Comparison of ENCODE assay signal across 7 cellular contexts in the genomic region with DNA sequence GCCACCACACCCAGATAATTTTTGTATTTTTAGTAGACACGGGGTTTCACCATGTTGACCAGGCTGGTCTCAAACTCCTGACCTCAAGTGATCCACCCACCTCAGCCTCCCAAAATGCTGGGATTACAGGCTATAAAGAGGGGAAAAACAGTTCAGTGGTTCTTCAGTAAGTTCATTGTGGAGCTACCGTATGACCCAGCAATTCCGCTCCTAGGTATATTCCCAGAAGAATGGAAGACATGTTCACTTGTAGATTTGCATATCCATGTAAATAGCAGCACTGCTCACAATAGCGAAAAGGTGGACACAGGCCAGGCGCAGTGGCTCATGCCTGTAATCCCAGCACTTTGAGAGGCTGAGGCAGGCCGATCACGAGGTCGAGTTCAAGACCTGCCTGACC. TPM values are rescaled to one million over a fixed set of nuclear protein-coding genes. Genes with fewer than 3 reads are reported as not detected.
DNase-seq lines count a peak whose midpoint lies in the region; ATAC-seq, FAIRE-seq and TF ChIP-seq lines count a peak whose summit lies in the region.
"Not testable (repeated sequence)": the region's sequence is repeated elsewhere in the genome, so short reads cannot be mapped to it uniquely, and the experiment has no call there.

No MANE protein-coding gene starts in this region.

- not testable (repeated sequence) for H3K4me3 ChIP-seq in HEK293 (ENCODE audit: low read depth, low read length); K562

- not testable (repeated sequence) for H3K9me1 ChIP-seq in K562 (ENCODE audit: control insufficient read depth, insufficient read depth, low read length)

- H3K9me3 Mint-ChIP-seq in CD4-positive, alpha-beta T cell; activated naive CD8-positive, alpha-beta T cell treated with anti-CD3 and anti-CD28 coated beads for 36 hours; chondrocyte (ENCODE audit: low read depth); naive thymus-derived CD8-positive, alpha-beta T cell: not testable (repeated sequence)

- not testable (repeated sequence) for H4K20me1 ChIP-seq in K562 (replicated peaks; ENCODE audit: control insufficient read depth, insufficient read depth, low read length)

- POLR2A ChIA-PET in CD4-positive, alpha-beta T cell (lab: Charles Lee): interaction anchor here (1.2 to 2.1 kb wide), 2 partner anchors 8 to 16 kb away, joined by 3 to 11 read pairs; partner anchors contain the start of gene MRI1
- POLR2A ChIA-PET in HEK293 (lab: Yijun Ruan, JAX) (interaction anchor here (1.1 to 1.6 kb wide), 3 partner anchors 9 to 73 kb away, joined by 3 to 4 read pairs (median 3); no protein-coding TSS in a partner anchor), K562 (lab: Yijun Ruan, JAX) (interaction anchor here (0.6 to 1.2 kb wide), 3 partner anchors 15 to 34 kb away, joined by 3 to 5 read pairs (median 3); partner anchors contain the start of gene ZSWIM4)
- POLR2A ChIA-PET in RWPE1 (lab: Yijun Ruan, JAX; ENCODE audit: low non-redundant PET): not testable (repeated sequence)
- POLR2A ChIA-PET in naive thymus-derived CD8-positive, alpha-beta T cell (lab: Charles Lee): interaction anchor here (0.6 to 1.6 kb wide), 2 partner anchors 82 to 206 kb away, joined by 3 to 4 read pairs; no protein-coding TSS in a partner anchor

- in situ Hi-C loops in K562 (cut with MboI): not testable (repeated sequence)

- CTCF ChIA-PET in CD4-positive, alpha-beta T cell (lab: Charles Lee); K562 (lab: Yijun Ruan, JAX; ENCODE audit: low intra/inter-chr PET ratio): not testable (repeated sequence)
- CTCF ChIA-PET in HEK293 (lab: Yijun Ruan, JAX) (interaction anchor here (0.6 to 1.1 kb wide), 3 partner anchors 21 to 82 kb away, joined by 3 read pairs; no protein-coding TSS in a partner anchor), RWPE1 (lab: Yijun Ruan, JAX) (interaction anchor here (0.6 kb wide), 1 partner anchor 202 kb away, joined by 3 read pairs; no protein-coding TSS in a partner anchor)

- not testable (repeated sequence) for FAIRE-seq in K562 (lab: Jason Lieb, UNC)

- not testable (repeated sequence) for H3K4me3 Mint-ChIP-seq in CD4-positive, alpha-beta T cell; activated naive CD8-positive, alpha-beta T cell treated with anti-CD3 and anti-CD28 coated beads for 36 hours; chondrocyte (ENCODE audit: unreplicated experiment); naive thymus-derived CD8-positive, alpha-beta T cell

- peaks cover 19% of the 10 kb centered on the region for H3K79me2 ChIP-seq in K562 (ENCODE audit: control insufficient read depth, insufficient read depth, low read length)

- H3K9me3 ChIP-seq in CD4-positive, alpha-beta T cell (ENCODE audit: control insufficient read depth, low read length); HEK293 (ENCODE audit: control insufficient read depth, insufficient read depth, low read depth, low read length); K562 (replicated peaks; ENCODE audit: control insufficient read depth, insufficient read depth, low read depth, low read length): not testable (repeated sequence)

- H3K4me2 ChIP-seq in K562 (ENCODE audit: insufficient read depth, low read length): not testable (repeated sequence)

- H3K27ac ChIP-seq in CD4-positive, alpha-beta T cell (ENCODE audit: low read depth, low read length); HEK293 (ENCODE audit: extremely low read depth, low read depth, low read length); K562 (ENCODE audit: extremely low read depth, low read depth, low read length): not testable (repeated sequence)
- H3K27ac ChIP-seq in RWPE1: peak overlapping the region; percentile 88

- DNase-seq in CD4-positive, alpha-beta T cell; RWPE1 (ENCODE audit: low spot score); activated naive CD8-positive, alpha-beta T cell treated with anti-CD3 and anti-CD28 coated beads for 36 hours; K562 (ENCODE audit: extremely low read depth in 1 of 4, low spot score in 3 of 4); chondrocyte (ENCODE audit: low spot score); naive thymus-derived CD8-positive, alpha-beta T cell: not testable (repeated sequence)

- H3K4me1 Mint-ChIP-seq in CD4-positive, alpha-beta T cell (ENCODE audit: low read depth): peaks cover 27% of the 10 kb centered on the region
- peaks cover 30% of the 10 kb centered on the region for H3K4me1 Mint-ChIP-seq in activated naive CD8-positive, alpha-beta T cell treated with anti-CD3 and anti-CD28 coated beads for 36 hours
- peaks cover 51% of the 10 kb centered on the region for H3K4me1 Mint-ChIP-seq in chondrocyte (ENCODE audit: low read depth)
- peaks cover 15 to 51% (median 23%) of the 10 kb centered on the region in 4 donors for H3K4me1 Mint-ChIP-seq in naive thymus-derived CD8-positive, alpha-beta T cell

- H3K4me1 ChIP-seq in HEK293 (ENCODE audit: control insufficient read depth, insufficient read depth, low read length): not testable (repeated sequence)
- H3K4me1 ChIP-seq in K562 (replicated peaks in 1 of 2; ENCODE audit: control insufficient read depth in 2 of 2, insufficient read depth in 2 of 2, low read length in 2 of 2): peaks cover 11 to 23% of the 10 kb centered on the region in 2 experiments

- H3K27me3 Mint-ChIP-seq in CD4-positive, alpha-beta T cell; activated naive CD8-positive, alpha-beta T cell treated with anti-CD3 and anti-CD28 coated beads for 36 hours; chondrocyte (ENCODE audit: low read depth); naive thymus-derived CD8-positive, alpha-beta T cell: not testable (repeated sequence)

- intact Hi-C loops in CD4-positive, alpha-beta T cell (cut with DNase I, micrococcal nuclease): loop anchor here in 1 of 2 experiments (10.0 kb wide), 1 partner anchor 665 kb away; the partner anchor contains the start of genes NACC1 and TRMT1
- intact Hi-C loops in K562 (cut with micrococcal nuclease): not testable (repeated sequence)

- H2AFZ ChIP-seq in K562 (ENCODE audit: low read depth, low read length): not testable (repeated sequence)

- BruUV-seq in K562 (replicated peaks; lab: Mats Ljungman, UMichigan): not testable (repeated sequence)

- H3K9ac ChIP-seq in K562 (ENCODE audit: insufficient read depth in 1 of 2, low read depth in 2 of 2, low read length in 2 of 2): not testable (repeated sequence)

- TF ChIP-seq RAD21 in K562 (CRISPR knock-in tag; conservative IDR thresholded peaks at IDR 0.05 in 1 of 2, IDR thresholded peaks at IDR 0.05 in 1 of 2): not testable (repeated sequence)

- peaks cover 41% of the 10 kb centered on the region for H3K36me3 Mint-ChIP-seq in CD4-positive, alpha-beta T cell (ENCODE audit: low read depth)
- peaks cover 29% of the 10 kb centered on the region for H3K36me3 Mint-ChIP-seq in activated naive CD8-positive, alpha-beta T cell treated with anti-CD3 and anti-CD28 coated beads for 36 hours
- peaks cover 14% of the 10 kb centered on the region for H3K36me3 Mint-ChIP-seq in chondrocyte (ENCODE audit: low read depth)
- H3K36me3 Mint-ChIP-seq in naive thymus-derived CD8-positive, alpha-beta T cell: peaks cover 0 to 38% (median 6%) of the 10 kb centered on the region in 3 donors

- not testable (repeated sequence) for TF ChIP-seq CTCF in CD4-positive, alpha-beta T cell (IDR thresholded peaks at IDR 0.05); HEK293 (tag by site-specific recombination; IDR thresholded peaks at IDR 0.05); RWPE1 (conservative IDR thresholded peaks at IDR 0.05; ENCODE audit: low read depth); K562 (IDR thresholded peaks at IDR 0.05 in 2 of 3, conservative IDR thresholded peaks at IDR 0.05 in 1 of 3; ENCODE audit: insufficient read depth in 2 of 3, low read depth in 1 of 3, low read length in 3 of 3); chondrocyte (IDR thresholded peaks at IDR 0.05)

- peak overlapping the region; percentile 44 for H3K27ac Mint-ChIP-seq in CD4-positive, alpha-beta T cell
- peak overlapping the region; percentile 35 for H3K27ac Mint-ChIP-seq in activated naive CD8-positive, alpha-beta T cell treated with anti-CD3 and anti-CD28 coated beads for 36 hours
- H3K27ac Mint-ChIP-seq in chondrocyte (ENCODE audit: unreplicated experiment): peak overlapping the region; percentile 49
- peak overlapping the region in 6 of 10 donors; percentile 19 to 94 (median 52) for H3K27ac Mint-ChIP-seq in naive thymus-derived CD8-positive, alpha-beta T cell

- WGBS in K562 (ENCODE audit: insufficient coverage, low coverage, missing lambda C conversion rate): 88% methylated on average over 7 of the region's 8 CpGs

- TF ChIP-seq POLR2A in K562 (conservative IDR thresholded peaks at IDR 0.05): not testable (repeated sequence)

- H3K27me3 ChIP-seq in CD4-positive, alpha-beta T cell (ENCODE audit: control insufficient read depth, insufficient read depth, low read length); K562 (ENCODE audit: control insufficient read depth in 2 of 2, insufficient read depth in 2 of 2, low read length in 2 of 2): not testable (repeated sequence)

- not testable (repeated sequence) for TF ChIP-seq EP300 in K562 (IDR thresholded peaks at IDR 0.05; ENCODE audit: low read length)

- not testable (repeated sequence) for ATAC-seq in CD4-positive, alpha-beta T cell (ENCODE audit: poor library complexity); K562; naive thymus-derived CD8-positive, alpha-beta T cell

- H3K36me3 ChIP-seq in HEK293 (ENCODE audit: control insufficient read depth in 2 of 2, insufficient read depth in 1 of 2, low read length in 2 of 2) (peaks cover 12 to 42% of the 10 kb centered on the region in 2 experiments; a peak in 2 of 3 replicates), K562 (ENCODE audit: control insufficient read depth, insufficient read depth, low read length) (peaks cover 39% of the 10 kb centered on the region)

RNA-seq across cellular contexts. Expression of gene C19orf53, which starts 5.5 kb away (rescaled TPM):
- total RNA-seq in CD4-positive, alpha-beta T cell: 100 to 1,000 TPM; 119 TPM
- total RNA-seq in activated naive CD8-positive, alpha-beta T cell treated with anti-CD3 and anti-CD28 coated beads for 36 hours: 100 to 1,000 TPM; 137 to 141 TPM
- 16.1 and 36.9 TPM in 2 replicates for total RNA-seq in K562 (2011; cell fraction: chromatin; rRNA removed; ENCODE audit: low replicate concordance)
- total RNA-seq in K562 (2011; cell fraction: nucleolus; rRNA removed): 41.2 and 47.9 TPM in 2 replicates
- 32.6 and 42.2 TPM in 2 replicates for total RNA-seq in K562 (2011; cell fraction: nucleoplasm; rRNA removed)
- total RNA-seq in K562 (2014; rRNA removed) (164 and 284 TPM in 2 replicates), K562 (2014; rRNA removed; fragmentation: Illumina TruSeq; extraction: Trizol) (63.0 and 98.5 TPM in 2 replicates), K562 (2015; rRNA removed; fragmentation: Illumina TruSeq; extraction: Trizol) (115 and 130 TPM in 2 replicates), K562 (2021) (95.9 and 109 TPM in 2 replicates), chondrocyte (71.2 to 91.5 TPM (median 75.7 TPM) in 3 replicates)
- polyA plus RNA-seq in K562 (2011; rRNA removed) (151 and 169 TPM in 2 replicates), K562 (2014; fragmentation: Illumina TruSeq; extraction: Trizol) (205 and 214 TPM in 2 replicates), K562 (2014; fragmentation: Nextera tagmentation; extraction: Ambion mirVana) (100 to 1,000 TPM; 416 to 441 TPM), K562 (2014; rRNA removed) (197 and 206 TPM in 2 replicates)
- polyA plus RNA-seq in K562 (2011; cell fraction: cytosol; rRNA removed): 153 and 227 TPM in 2 replicates
- polyA plus RNA-seq in K562 (2011; cell fraction: nucleus; rRNA removed): 87.2 and 100 TPM in 2 replicates
- polyA plus RNA-seq in K562 (2012): 146 and 190 TPM in 2 replicates
- polyA minus RNA-seq in K562 (2011; rRNA and poly(A)+ RNA removed): 24.1 and 41.5 TPM in 2 replicates
- polyA minus RNA-seq in K562 (2011; cell fraction: cytosol; rRNA and poly(A)+ RNA removed): 58.9 and 66.1 TPM in 2 replicates
- polyA minus RNA-seq in K562 (2011; cell fraction: nucleus; rRNA and poly(A)+ RNA removed): 14.9 and 21.1 TPM in 2 replicates
- total RNA-seq in naive thymus-derived CD8-positive, alpha-beta T cell: 10 to 100 TPM; 74.1 to 80.0 TPM
- 100 to 1,000 TPM; 248 to 324 (median 278) TPM for polyA plus RNA-seq in naive thymus-derived CD8-positive, alpha-beta T cell

RNA-seq across cellular contexts. Expression of gene ZSWIM4, which starts 15.4 kb away (rescaled TPM):
- total RNA-seq in CD4-positive, alpha-beta T cell: 1 to 10 TPM; 3.5 to 3.8 TPM
- 1 to 10 TPM; 4.3 to 4.4 TPM for total RNA-seq in activated naive CD8-positive, alpha-beta T cell treated with anti-CD3 and anti-CD28 coated beads for 36 hours
- total RNA-seq in K562 (2011; cell fraction: chromatin; rRNA removed; ENCODE audit: low replicate concordance): 1.5 and 4.2 TPM in 2 replicates
- total RNA-seq in K562 (2011; cell fraction: nucleolus; rRNA removed): 3.5 and 3.7 TPM in 2 replicates
- 1.9 and 2.8 TPM in 2 replicates for total RNA-seq in K562 (2011; cell fraction: nucleoplasm; rRNA removed)
- total RNA-seq in K562 (2014; rRNA removed) (1.0 and 1.3 TPM in 2 replicates), K562 (2014; rRNA removed; fragmentation: Illumina TruSeq; extraction: Trizol) (0.22 and 0.25 TPM in 2 replicates), K562 (2015; rRNA removed; fragmentation: Illumina TruSeq; extraction: Trizol) (0.25 and 0.57 TPM in 2 replicates), K562 (2021) (3.5 and 3.7 TPM in 2 replicates), chondrocyte (6.8 to 10.6 TPM (median 9.5 TPM) in 3 replicates)
- polyA plus RNA-seq in K562 (2011; rRNA removed) (0.67 and 1.0 TPM in 2 replicates), K562 (2014; fragmentation: Illumina TruSeq; extraction: Trizol) (0.79 and 1.7 TPM in 2 replicates), K562 (2014; fragmentation: Nextera tagmentation; extraction: Ambion mirVana) (not detected), K562 (2014; rRNA removed) (1.1 and 2.1 TPM in 2 replicates)
- 0.81 and 2.0 TPM in 2 replicates for polyA plus RNA-seq in K562 (2011; cell fraction: cytosol; rRNA removed)
- 1.5 and 4.5 TPM in 2 replicates for polyA plus RNA-seq in K562 (2011; cell fraction: nucleus; rRNA removed)
- polyA plus RNA-seq in K562 (2012): 1.3 and 3.5 TPM in 2 replicates
- polyA minus RNA-seq in K562 (2011; rRNA and poly(A)+ RNA removed): 0.54 and 0.98 TPM in 2 replicates
- 3.0 and 5.0 TPM in 2 replicates for polyA minus RNA-seq in K562 (2011; cell fraction: cytosol; rRNA and poly(A)+ RNA removed)
- 1.5 and 1.7 TPM in 2 replicates for polyA minus RNA-seq in K562 (2011; cell fraction: nucleus; rRNA and poly(A)+ RNA removed)
- 1 to 10 TPM; 7.8 to 8.1 TPM for total RNA-seq in naive thymus-derived CD8-positive, alpha-beta T cell
- 1 to 10 TPM in 2 of 3 donors, under 1 TPM in 1; 0.30 to 1.5 (median 1.1) TPM for polyA plus RNA-seq in naive thymus-derived CD8-positive, alpha-beta T cell

RNA-seq across cellular contexts. Expression of gene MRI1, which starts 15.5 kb away (rescaled TPM):
- 10 to 100 TPM; 20.4 to 21.1 TPM for total RNA-seq in CD4-positive, alpha-beta T cell
- total RNA-seq in activated naive CD8-positive, alpha-beta T cell treated with anti-CD3 and anti-CD28 coated beads for 36 hours: 10 to 100 TPM; 35.8 to 38.2 TPM
- total RNA-seq in K562 (2011; cell fraction: chromatin; rRNA removed; ENCODE audit: low replicate concordance): 17.4 and 51.8 TPM in 2 replicates
- total RNA-seq in K562 (2011; cell fraction: nucleolus; rRNA removed): 53.4 and 56.5 TPM in 2 replicates
- 27.6 and 32.3 TPM in 2 replicates for total RNA-seq in K562 (2011; cell fraction: nucleoplasm; rRNA removed)
- total RNA-seq in K562 (2014; rRNA removed) (57.4 and 68.7 TPM in 2 replicates), K562 (2014; rRNA removed; fragmentation: Illumina TruSeq; extraction: Trizol) (13.3 and 15.8 TPM in 2 replicates), K562 (2015; rRNA removed; fragmentation: Illumina TruSeq; extraction: Trizol) (30.9 and 31.6 TPM in 2 replicates), K562 (2021) (45.8 and 47.3 TPM in 2 replicates), chondrocyte (18.7 to 25.4 TPM (median 20.2 TPM) in 3 replicates)
- polyA plus RNA-seq in K562 (2011; rRNA removed) (19.3 and 27.7 TPM in 2 replicates), K562 (2014; fragmentation: Illumina TruSeq; extraction: Trizol) (28.2 and 30.0 TPM in 2 replicates), K562 (2014; fragmentation: Nextera tagmentation; extraction: Ambion mirVana) (1 to 10 TPM; 5.5 to 6.5 TPM), K562 (2014; rRNA removed) (34.7 and 43.0 TPM in 2 replicates)
- 29.0 and 63.4 TPM in 2 replicates for polyA plus RNA-seq in K562 (2011; cell fraction: cytosol; rRNA removed)
- polyA plus RNA-seq in K562 (2011; cell fraction: nucleus; rRNA removed): 98.1 and 179 TPM in 2 replicates
- polyA plus RNA-seq in K562 (2012): 24.2 and 27.5 TPM in 2 replicates
- polyA minus RNA-seq in K562 (2011; rRNA and poly(A)+ RNA removed): 10.9 and 14.8 TPM in 2 replicates
- polyA minus RNA-seq in K562 (2011; cell fraction: cytosol; rRNA and poly(A)+ RNA removed): 27.6 and 28.3 TPM in 2 replicates
- polyA minus RNA-seq in K562 (2011; cell fraction: nucleus; rRNA and poly(A)+ RNA removed): 23.2 and 23.7 TPM in 2 replicates
- total RNA-seq in naive thymus-derived CD8-positive, alpha-beta T cell: 10 to 100 TPM; 83.3 to 85.1 TPM
- polyA plus RNA-seq in naive thymus-derived CD8-positive, alpha-beta T cell: 10 to 100 TPM in 2 of 3 donors, 1 to 10 TPM in 1; 6.4 to 15.5 (median 11.6) TPM
